Comparison of ENCODE assay signal across 9 cellular contexts in genomic region chr10:79399242-79399831, GRCh38. TPM values are rescaled to one million over a fixed set of nuclear protein-coding genes. Genes with fewer than 3 reads are reported as not detected.
DNase-seq lines count a peak whose midpoint lies in the region; ATAC-seq and TF ChIP-seq lines count a peak whose summit lies in the region.
"Had no signal": no experiment of that assay in that cellular context is flagged by ENCODE, and none has a peak within 500 bp of the region (broad histone marks: within the 10 kb centered on the region; RNA-seq: fewer than 3 reads in every experiment).

No MANE protein-coding gene starts in this region.

- H3K27ac ChIP-seq in BLaER1 treated with 17β-estradiol and CSF1 and Interleukin-3, amounts not matched to agents 10 nM and 100 nM = peak overlapping the region; percentile 50 to 85 (median 78); a peak in 21 of 22 replicates
- H3K27ac ChIP-seq in endodermal cell (ENCODE audit: low read depth, low read length) (peak overlapping the region; percentile 97), mesendoderm (ENCODE audit: low read depth, low read length) (peak overlapping the region; percentile 53)

- 25 to 45% methylated on average over 6 to 12 of the region's 13 CpGs for WGBS in endodermal cell (ENCODE audit: insufficient coverage in 1 of 2, insufficient read length in 1 of 2), 2 experiments
- WGBS in mesendoderm (ENCODE audit: extremely low coverage, insufficient coverage, low lambda C conversion rate) = no CpG with 5 or more reads among the region's 13 CpGs

- no peak for ATAC-seq in GM18861 (IDR thresholded peaks at IDR 0.05; ENCODE audit: unreplicated experiment)

- H3K4me1 Mint-ChIP-seq in endodermal cell (peaks cover 22% of the 10 kb centered on the region), type B pancreatic cell (ENCODE audit: unreplicated experiment) (peaks cover 60% of the 10 kb centered on the region)

- H3K27ac Mint-ChIP-seq in endodermal cell = peak overlapping the region; percentile 75
- H3K27ac Mint-ChIP-seq in type B pancreatic cell = peak overlapping the region; percentile 81
- H3K27ac Mint-ChIP-seq: activated naive CD4-positive, alpha-beta T cell treated with anti-CD3 and anti-CD28 coated beads, Interleukin-2, amount 50 U/mL, for 24 hours had no signal

- peak overlapping the region in 8 of 10 experiments; percentile 11 to 54 (median 34); a peak in 15 of 20 replicates for H3K4me3 ChIP-seq in BLaER1 treated with 17β-estradiol and CSF1 and Interleukin-3, amounts not matched to agents 10 nM and 100 nM
- no peak overlapping the region for H3K4me3 ChIP-seq in endodermal cell (ENCODE audit: low read length)
- no peak overlapping the region for H3K4me3 ChIP-seq in mesendoderm (ENCODE audit: low read length)

- H3K9me3 Mint-ChIP-seq in endodermal cell (no peaks in the 10 kb centered on the region), type B pancreatic cell (no peaks in the 10 kb centered on the region)
- H3K9me3 Mint-ChIP-seq: activated naive CD4-positive, alpha-beta T cell treated with anti-CD3 and anti-CD28 coated beads, Interleukin-2, amount 50 U/mL, for 24 hours had no signal

- H3K4me2 ChIP-seq in BLaER1 treated with 17β-estradiol and CSF1 and Interleukin-3, amounts not matched to agents 10 nM and 100 nM = peak overlapping the region in 3 of 11 experiments; percentile 73 to 87 (median 85); a peak in 13 of 22 replicates
- H3K4me2 ChIP-seq in mesendoderm (ENCODE audit: low read length) = no peak overlapping the region

- H2BK5ac ChIP-seq in mesendoderm (ENCODE audit: low read length) = peak overlapping the region; percentile 7

- no peaks in the 10 kb centered on the region for H3K79me1 ChIP-seq in mesendoderm (ENCODE audit: low read length)

- H3K56ac ChIP-seq in mesendoderm (ENCODE audit: low read length) = peak overlapping the region; percentile 75

- no peak overlapping the region for H3K4ac ChIP-seq in mesendoderm (ENCODE audit: low read depth, low read length)

- H3K4me1 ChIP-seq in BLaER1 treated with 17β-estradiol and CSF1 and Interleukin-3, amounts not matched to agents 10 nM and 100 nM = peaks cover 0 to 47% (median 5%) of the 10 kb centered on the region in 10 experiments
- peaks cover 11% of the 10 kb centered on the region for H3K4me1 ChIP-seq in endodermal cell (ENCODE audit: control insufficient read depth, insufficient read depth, low read length)
- H3K4me1 ChIP-seq in mesendoderm (ENCODE audit: control insufficient read depth, low read depth, low read length) = peaks cover 16% of the 10 kb centered on the region

- no peaks in the 10 kb centered on the region for H3K9me3 ChIP-seq in BLaER1 treated with 17β-estradiol and CSF1 and Interleukin-3, amounts not matched to agents 10 nM and 100 nM (replicated peaks in 1 of 11)
- no peaks in the 10 kb centered on the region for H3K9me3 ChIP-seq in endodermal cell (ENCODE audit: control insufficient read depth, low read length)

- H3K9ac ChIP-seq in BLaER1 treated with 17β-estradiol and CSF1 and Interleukin-3, amounts not matched to agents 10 nM and 100 nM = peak overlapping the region; percentile 56 to 79 (median 71); a peak in 20 of 22 replicates
- H3K9ac ChIP-seq in endodermal cell (ENCODE audit: extremely low read depth, low read length, poor library complexity, severe bottlenecking) (peak overlapping the region; percentile 30), mesendoderm (ENCODE audit: low read length) (peak overlapping the region; percentile 52)

- no peak for TF ChIP-seq CTCF in endodermal cell (conservative IDR thresholded peaks at IDR 0.05)
- TF ChIP-seq CTCF in type B pancreatic cell (conservative IDR thresholded peaks at IDR 0.05) = no peak

- H3K27me3 Mint-ChIP-seq in endodermal cell (ENCODE audit: insufficient read depth) = no peaks in the 10 kb centered on the region
- no peaks in the 10 kb centered on the region for H3K27me3 Mint-ChIP-seq in type B pancreatic cell
- H3K27me3 Mint-ChIP-seq: activated naive CD4-positive, alpha-beta T cell treated with anti-CD3 and anti-CD28 coated beads, Interleukin-2, amount 50 U/mL, for 24 hours had no signal

- peaks cover 0 to 27% (median 0%) of the 10 kb centered on the region in 11 experiments; a peak in 4 of 22 replicates for H4K20me1 ChIP-seq in BLaER1 treated with 17β-estradiol and CSF1 and Interleukin-3, amounts not matched to agents 10 nM and 100 nM

- H3K27me3 ChIP-seq in BLaER1 treated with 17β-estradiol and CSF1 and Interleukin-3, amounts not matched to agents 10 nM and 100 nM = no peaks in the 10 kb centered on the region
- H3K27me3 ChIP-seq in endodermal cell (ENCODE audit: control insufficient read depth, insufficient read depth, low read length, poor library complexity, severe bottlenecking) (no peaks in the 10 kb centered on the region), mesendoderm (ENCODE audit: insufficient read depth, low read length, poor library complexity) (no peaks in the 10 kb centered on the region)

- H4K5ac ChIP-seq in mesendoderm (ENCODE audit: low read length) = no peak overlapping the region

- no peaks in the 10 kb centered on the region for H3K79me2 ChIP-seq in mesendoderm (ENCODE audit: control insufficient read depth, insufficient read depth, low read length)

- H2BK120ac ChIP-seq in mesendoderm (ENCODE audit: low read depth, low read length) = no peak overlapping the region

- H4K8ac ChIP-seq in mesendoderm (ENCODE audit: low read depth, low read length) = no peak overlapping the region

- peaks cover 0 to 21% (median 0%) of the 10 kb centered on the region in 11 experiments; a peak in 7 of 22 replicates for H3K36me3 ChIP-seq in BLaER1 treated with 17β-estradiol and CSF1 and Interleukin-3, amounts not matched to agents 10 nM and 100 nM
- H3K36me3 ChIP-seq in endodermal cell (ENCODE audit: control insufficient read depth, insufficient read depth, low read length) (no peaks in the 10 kb centered on the region), mesendoderm (ENCODE audit: control insufficient read depth, insufficient read depth, low read length) (no peaks in the 10 kb centered on the region)

- no peak overlapping the region for H3K23ac ChIP-seq in mesendoderm (ENCODE audit: low read length)

- no peak overlapping the region for H2BK15ac ChIP-seq in mesendoderm (replicated peaks; ENCODE audit: low read depth)

- H3K4me3 Mint-ChIP-seq in endodermal cell = no peak overlapping the region
- H3K4me3 Mint-ChIP-seq in type B pancreatic cell = peak overlapping the region; percentile 34
- H3K4me3 Mint-ChIP-seq: activated naive CD4-positive, alpha-beta T cell treated with anti-CD3 and anti-CD28 coated beads, Interleukin-2, amount 50 U/mL, for 24 hours had no signal

- no peak overlapping the region for H3K18ac ChIP-seq in mesendoderm (ENCODE audit: low read length)

- H3K36me3 Mint-ChIP-seq in endodermal cell (ENCODE audit: low read depth) (peaks cover 2% of the 10 kb centered on the region), type B pancreatic cell (no peaks in the 10 kb centered on the region)

- H2AK5ac ChIP-seq in mesendoderm (ENCODE audit: low read length) = no peak overlapping the region

- peak; percentile 48 for DNase-seq in NCI-H446 treated with DMSO at 0.1 percent for 48 hours (lab: John Stamatoyannopoulos, UW)
- peak; percentile 89 for DNase-seq in endodermal cell
- DNase-seq in mesendoderm = peak; percentile 87
- no peak for DNase-seq in type B pancreatic cell (ENCODE audit: extremely low spot score, unreplicated experiment)
- no peak for DNase-seq in activated gamma-delta T cell treated with Interleukin-2 at 50 U/mL for 16 hours
- no peak for DNase-seq in activated T-cell treated with anti-CD3 and anti-CD28 coated beads, Interleukin-2, amount 50 U/mL, for 1 hour

RNA-seq across cellular contexts. Expression of gene ZCCHC24, which starts 46.1 kb away (rescaled TPM):
- total RNA-seq in endodermal cell = 10 to 100 TPM in 1 of 2 donors, 1 to 10 TPM in 1; 7.6 to 10.7 TPM
- polyA plus RNA-seq in endodermal cell (2013, experiment 1 of 2) = 11.2 TPM
- polyA plus RNA-seq in endodermal cell (2013, experiment 2 of 2) = 11.5 TPM
- 4.7 TPM for polyA plus RNA-seq in mesendoderm (2013, experiment 1 of 2)
- polyA plus RNA-seq in mesendoderm (2013, experiment 2 of 2) = 5.0 TPM
- 2.7 and 29.1 TPM in 2 replicates for total RNA-seq in type B pancreatic cell (ENCODE audit: low replicate concordance)

RNA-seq across cellular contexts. Expression of gene PPIF, which starts 52.1 kb away (rescaled TPM):
- total RNA-seq in endodermal cell (10 to 100 TPM; 50.4 to 51.0 TPM), type B pancreatic cell (ENCODE audit: low replicate concordance) (67.5 and 91.3 TPM in 2 replicates)
- polyA plus RNA-seq in endodermal cell (2013, experiment 1 of 2) = 54.6 TPM
- polyA plus RNA-seq in endodermal cell (2013, experiment 2 of 2) = 46.4 TPM
- 82.9 TPM for polyA plus RNA-seq in mesendoderm (2013, experiment 1 of 2)
- 81.0 TPM for polyA plus RNA-seq in mesendoderm (2013, experiment 2 of 2)

Comparison
In these comparisons a context has a peak if more than half of its experiments do, and no peak if none do; other contexts are left out.
1. H3K4me3 ChIP-seq: peak in BLaER1 treated with 17β-estradiol and CSF1 and Interleukin-3, amounts not matched to agents 10 nM and 100 nM (8 of 10); none in endodermal cell (single experiment) and mesendoderm (single experiment).
2. DNase-seq: peak in NCI-H446 treated with DMSO at 0.1 percent for 48 hours (single experiment), endodermal cell (single experiment) and mesendoderm (single experiment); none in type B pancreatic cell (single experiment), activated gamma-delta T cell treated with Interleukin-2 at 50 U/mL for 16 hours (single experiment) and activated T-cell treated with anti-CD3 and anti-CD28 coated beads, Interleukin-2, amount 50 U/mL, for 1 hour (single experiment).
3. Peak in every context shown above with its lines, with median percentiles within 50 percentile points of each other: H3K27ac ChIP-seq and H3K9ac ChIP-seq.